In genomic region chr16:25106567-25107465, GRCh38 we compare ENCODE assay signal across 8 cellular contexts. TPM values are rescaled to one million over a fixed set of nuclear protein-coding genes. Genes with fewer than 3 reads are reported as not detected.
DNase-seq lines count a peak whose midpoint lies in the region; ATAC-seq and TF ChIP-seq lines count a peak whose summit lies in the region.

No MANE protein-coding gene starts in this region.

- intact Hi-C loops in CD14-positive monocyte (cut with micrococcal nuclease): loop anchor here (2.0 to 5.0 kb wide), 5 partner anchors 40 to 565 kb away; partner anchors contain the start of gene ZKSCAN2 (in 1 of the 2)

- H3K36me3 ChIP-seq in HUES6 (ENCODE audit: control insufficient read depth, insufficient read depth, low read length) (no peaks in the 10 kb centered on the region), mucosa of stomach (ENCODE audit: control insufficient read depth, insufficient read depth, low read length) (no peaks in the 10 kb centered on the region)

- H3K27me3 ChIP-seq in HUES6 (ENCODE audit: control insufficient read depth, insufficient read depth, low read length) (no peaks in the 10 kb centered on the region), mucosa of stomach (ENCODE audit: control insufficient read depth, insufficient read depth, low read length) (no peaks in the 10 kb centered on the region)

- H3K9me3 Mint-ChIP-seq in CD14-positive monocyte: no peaks in the 10 kb centered on the region

- H3K27ac Mint-ChIP-seq in CD14-positive monocyte: peak overlapping the region; percentile 88 to 97 (median 92)

- H3K4me1 Mint-ChIP-seq in CD14-positive monocyte: peaks cover 25% of the 10 kb centered on the region

- H3K9me3 ChIP-seq in HUES6 (ENCODE audit: control insufficient read depth, insufficient read depth, low read depth, low read length) (no peaks in the 10 kb centered on the region), mucosa of stomach (ENCODE audit: control insufficient read depth, low read length) (no peaks in the 10 kb centered on the region)

- DNase-seq in CD14-positive monocyte (ENCODE audit: low spot score) (peak; percentile 92), OCI-M1 (lab: John Stamatoyannopoulos, UW) (peak; percentile 95)
- peak; percentile 86 to 89 for DNase-seq in activated T-cell treated with anti-CD3 and anti-CD28 coated beads, Interleukin-2, amount 50 U/mL, for 48 hours
- peak; percentile 74 for DNase-seq in stimulated activated CD8-positive, alpha-beta memory T cell treated with anti-CD3 and anti-CD28 coated beads, Interleukin-4, amount 100 ng/mL, for 24 hours (ENCODE audit: low read depth)

- peak overlapping the region; percentile 63; the same call in 1 of the 2 replicates for H3K27ac ChIP-seq in HUES6 (ENCODE audit: low read depth, low read length)

- ATAC-seq in GM19395 (IDR thresholded peaks at IDR 0.05; ENCODE audit: unreplicated experiment): peak; percentile 56
- ATAC-seq in esophagus mucosa: peak; percentile 79

- H3K27me3 Mint-ChIP-seq in CD14-positive monocyte (ENCODE audit: low read depth in 3 of 3): peaks cover 0 to 1% (median 0%) of the 10 kb centered on the region in 3 donors

- H3K4me1 ChIP-seq in HUES6 (ENCODE audit: control insufficient read depth, insufficient read depth, low read length): peaks cover 6% of the 10 kb centered on the region
- H3K4me1 ChIP-seq in mucosa of stomach (ENCODE audit: control insufficient read depth, insufficient read depth, low read length): peaks cover 7% of the 10 kb centered on the region

- H3K4me3 ChIP-seq in HUES6 (ENCODE audit: low read depth, low read length) (peak overlapping the region; percentile 93), mucosa of stomach (ENCODE audit: low read length) (peak overlapping the region; percentile 93)

- H3K4me3 Mint-ChIP-seq in CD14-positive monocyte: peak overlapping the region; percentile 96 to 97

- H3K9ac ChIP-seq in HUES6 (ENCODE audit: low read length) (peak overlapping the region; percentile 88), mucosa of stomach (ENCODE audit: low read length) (peak overlapping the region; percentile 86)

- peak; percentile 30 for TF ChIP-seq CTCF in CD14-positive monocyte (IDR thresholded peaks at IDR 0.05)

- no peaks in the 10 kb centered on the region for H3K36me3 Mint-ChIP-seq in CD14-positive monocyte

RNA-seq across cellular contexts. Expression of gene LCMT1, which starts 4.7 kb away (rescaled TPM):
- polyA plus RNA-seq in CD14-positive monocyte: 10 to 100 TPM; 33.1 to 34.2 TPM
- total RNA-seq in esophagus mucosa: 26.8 TPM

Comparison
In these comparisons a context has a peak if more than half of its experiments do, and no peak if none do; other contexts are left out.
1. Peak in every context shown above with its lines: DNase-seq, ATAC-seq, H3K4me3 ChIP-seq and H3K27ac ChIP-seq.